Comparison of ENCODE assay signal across 20 cellular contexts in the genomic region with DNA sequence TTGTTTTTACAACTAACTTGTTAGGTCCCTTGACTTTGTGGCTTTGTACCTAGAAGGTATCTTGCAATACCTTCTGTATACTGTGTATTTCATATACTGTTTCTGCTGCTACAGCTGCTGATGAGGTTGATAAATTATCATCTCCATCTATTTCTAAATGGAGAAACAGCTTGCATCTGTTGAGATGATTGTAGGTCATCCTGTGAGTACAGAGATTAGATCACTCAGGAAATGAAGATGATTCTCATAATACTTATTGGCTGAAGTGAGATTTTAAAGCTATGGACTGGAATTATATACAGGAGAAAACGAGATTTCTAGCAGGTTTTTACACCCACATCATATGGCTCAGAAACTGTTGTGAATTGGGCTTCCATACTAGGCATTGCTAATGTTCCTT.
DNase-seq lines count a peak whose midpoint lies in the region; ATAC-seq, FAIRE-seq and TF ChIP-seq lines count a peak whose summit lies in the region.
"Had no signal": no experiment of that assay in that cellular context is flagged by ENCODE, and none has a peak within 500 bp of the region (broad histone marks: within the 10 kb centered on the region; RNA-seq: fewer than 3 reads in every experiment).

No MANE protein-coding gene starts in this region.

- ATAC-seq in GM19395 (IDR thresholded peaks at IDR 0.05; ENCODE audit: unreplicated experiment) = peak; percentile 48
- peak; percentile 46 for ATAC-seq in HG02678 (IDR thresholded peaks at IDR 0.05; ENCODE audit: unreplicated experiment)
- ATAC-seq in HG03558 (IDR thresholded peaks at IDR 0.05; ENCODE audit: extremely low read depth, unreplicated experiment) = peak; percentile 36
- ATAC-seq: activated CD8-positive, alpha-beta memory T cell treated with anti-CD3 and anti-CD28 coated beads, Interleukin-2, amount 10 ng/mL, durations not matched to agents 7 days and 5 days; heart right ventricle; HepG2 had no signal

- no peak overlapping the region for H3K4me3 ChIP-seq in thyroid gland (replicated peaks in 1 of 3)
- H3K4me3 ChIP-seq: coronary artery, GM23338, heart right ventricle, sigmoid colon, transverse colon had no signal

- no peaks in the 10 kb centered on the region for H3K9me3 ChIP-seq in thyroid gland
- H3K9me3 ChIP-seq: heart right ventricle, neutrophil, sigmoid colon, transverse colon had no signal

- FAIRE-seq in GM12891 (lab: Jason Lieb, UNC) = peak; percentile 57
- FAIRE-seq: HepG2 had no signal

- H3K36me3 ChIP-seq in thyroid gland = no peaks in the 10 kb centered on the region
- H3K36me3 ChIP-seq: heart right ventricle, neutrophil, sigmoid colon, transverse colon had no signal

- H3K27me3 ChIP-seq in thyroid gland = no peaks in the 10 kb centered on the region
- H3K27me3 ChIP-seq: neutrophil, sigmoid colon, transverse colon had no signal

- no peak for TF ChIP-seq CTCF in thyroid gland (IDR thresholded peaks at IDR 0.05)

- H3K27ac ChIP-seq in thyroid gland = no peak overlapping the region
- H3K27ac ChIP-seq: coronary artery, heart right ventricle, neutrophil, sigmoid colon, transverse colon had no signal

- DNase-seq in GM12891 (ENCODE audit: insufficient read length, low spot score) (no peak), thyroid gland (no peak), putamen (ENCODE audit: low spot score) (no peak), hepatic stellate cell (ENCODE audit: low spot score) (no peak), COLO829 (ENCODE audit: low spot score) (no peak)
- DNase-seq: activated CD8-positive, alpha-beta memory T cell treated with anti-CD3 and anti-CD28 coated beads, Interleukin-2, amount 10 ng/mL, durations not matched to agents 7 days and 5 days; erythroblast; heart right ventricle; kidney glomerular epithelial cell; MM.1S; sigmoid colon; stimulated activated CD4-positive, alpha-beta T cell treated with anti-CD3 and anti-CD28 coated beads, Interleukin-4, amount 100 ng/mL, for 1 hour; transverse colon had no signal

- 0% methylated on average over 1 of the region's 1 CpG for WGBS in thyroid gland, 2 donors

- no peaks in the 10 kb centered on the region for H3K4me1 ChIP-seq in thyroid gland
- H3K4me1 ChIP-seq: heart right ventricle, sigmoid colon, transverse colon had no signal

- TF ChIP-seq POLR2A in GM12891 (IDR thresholded peaks at IDR 0.05; ENCODE audit: low read depth, low read length) (no peak), thyroid gland (IDR thresholded peaks at IDR 0.05) (no peak)

- intact Hi-C loops in thyroid gland (cut with DNase I) = loop anchor here (10.0 kb wide), 1 partner anchor 1289 kb away; no protein-coding TSS in a partner anchor

TF ChIP-seq in GM12891, 5 proteins besides CTCF, POLR2A, EP300 and RAD21:
- TF ChIP-seq SPI1 (IDR thresholded peaks at IDR 0.05; ENCODE audit: low read depth, low read length) = no peak
- TF ChIP-seq PAX5 (IDR thresholded peaks at IDR 0.05; ENCODE audit: insufficient read depth, low read length, severe bottlenecking) = no peak
- TF ChIP-seq TAF1 (IDR thresholded peaks at IDR 0.05; ENCODE audit: low read depth, low read length) = no peak
- no peak for TF ChIP-seq POLR2AphosphoS5 (IDR thresholded peaks at IDR 0.05; ENCODE audit: low read depth, low read length)
- TF ChIP-seq POU2F2 (IDR thresholded peaks at IDR 0.05; ENCODE audit: low read depth, low read length) = no peak
